Comparison of ENCODE assay signal across 7 cellular contexts in the genomic region with DNA sequence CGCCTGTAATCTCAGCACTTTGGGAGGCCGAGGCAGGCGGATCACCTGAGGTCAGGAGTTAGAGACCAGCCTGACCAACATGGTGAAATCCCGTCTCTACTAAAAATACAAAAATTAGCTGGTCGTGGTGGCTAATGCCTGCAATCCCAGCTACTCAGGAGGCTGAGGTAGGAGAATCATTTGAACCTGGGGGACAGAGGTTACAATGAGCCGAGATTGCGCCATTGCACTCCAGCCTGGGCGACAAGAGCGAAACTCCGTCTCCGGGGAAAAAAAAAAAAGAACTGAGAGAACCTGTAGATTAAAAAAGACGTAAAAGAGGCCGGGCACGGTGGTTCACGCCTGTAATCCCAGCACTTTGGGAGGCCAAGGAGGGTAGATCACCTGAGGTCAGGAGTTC. TPM values are rescaled to one million over a fixed set of nuclear protein-coding genes. Genes with fewer than 3 reads are reported as not detected.
DNase-seq lines count a peak whose midpoint lies in the region; ATAC-seq, FAIRE-seq and TF ChIP-seq lines count a peak whose summit lies in the region.
"Not testable (repeated sequence)": the region's sequence is repeated elsewhere in the genome, so short reads cannot be mapped to it uniquely, and the experiment has no call there.

No MANE protein-coding gene starts in this region.

- POLR2A ChIA-PET in activated B cell treated with CpG ODN at 0.5 μM for 24 hours (lab: Charles Lee): interaction anchor here (0.6 to 0.7 kb wide), 2 partner anchors 14 to 32 kb away, joined by 3 to 4 read pairs; no protein-coding TSS in a partner anchor
- POLR2A ChIA-PET in MCF 10A (lab: Yijun Ruan, JAX): interaction anchor here (0.8 to 1.9 kb wide), 4 partner anchors 11 to 22 kb away, joined by 3 to 8 read pairs (median 4); a partner anchor contains a TSS
- POLR2A ChIA-PET in HepG2 (lab: Yijun Ruan, JAX): not testable (repeated sequence)
- POLR2A ChIA-PET in naive thymus-derived CD4-positive, alpha-beta T cell (lab: Charles Lee): interaction anchor here (0.7 to 1.4 kb wide), 4 partner anchors 13 to 1180 kb away, joined by 3 to 5 read pairs (median 4); no protein-coding TSS in a partner anchor

- not testable (repeated sequence) for TF ChIP-seq RAD21 in HepG2 (CRISPR knock-in tag; IDR thresholded peaks at IDR 0.05)

- H3K27ac ChIP-seq in GM23338 (ENCODE audit: low read depth) (0 out of 2 replicates have a peak overlapping the region, but pooled peaks have one; percentile 1), neutrophil (peak overlapping the region; percentile 52)
- H3K27ac ChIP-seq in HepG2 (ENCODE audit: extremely low read length, insufficient read depth, low read length); naive thymus-derived CD4-positive, alpha-beta T cell (ENCODE audit: low read depth, low read length): not testable (repeated sequence)

- not testable (repeated sequence) for ATAC-seq in GM23338; activated B cell treated with CpG ODN at 0.5 μM for 24 hours (ENCODE audit: low read depth); HepG2; naive thymus-derived CD4-positive, alpha-beta T cell

- CTCF ChIA-PET in activated B cell treated with CpG ODN at 0.5 μM for 24 hours (lab: Charles Lee) (interaction anchor here (2.1 kb wide), 1 partner anchor 13 kb away, joined by 6 read pairs; no protein-coding TSS in a partner anchor), MCF 10A (lab: Yijun Ruan, JAX) (interaction anchor here (0.6 to 1.0 kb wide), 3 partner anchors 138 to 501 kb away, joined by 3 to 4 read pairs (median 3); no protein-coding TSS in a partner anchor)
- CTCF ChIA-PET in activated naive CD4-positive, alpha-beta T cell treated with anti-CD3 and anti-CD28 coated beads, Interleukin-2, amount 10 ng/mL, durations not matched to agents 7 days and 5 days (lab: Charles Lee); HepG2 (lab: Yijun Ruan, JAX; ENCODE audit: low intra/inter-chr PET ratio, low total read pairs): not testable (repeated sequence)
- CTCF ChIA-PET in naive thymus-derived CD4-positive, alpha-beta T cell (lab: Charles Lee): interaction anchor here (0.7 kb wide), 2 partner anchors 111 to 428 kb away, joined by 3 read pairs; no protein-coding TSS in a partner anchor

- H3K9me2 ChIP-seq in GM23338 (ENCODE audit: insufficient read depth): not testable (repeated sequence)

- H3K4me2 ChIP-seq in GM23338; HepG2 (ENCODE audit: low read depth, low read length): not testable (repeated sequence)

- 95% methylated on average over 15 of the region's 15 CpGs for WGBS in HepG2 (ENCODE audit: low lambda C conversion rate)

- not testable (repeated sequence) for H3K27me3 Mint-ChIP-seq in GM23338 (ENCODE audit: insufficient read depth, low read depth, poor library complexity); activated B cell treated with CpG ODN at 0.5 μM for 24 hours; activated naive CD4-positive, alpha-beta T cell treated with anti-CD3 and anti-CD28 coated beads, Interleukin-2, amount 10 ng/mL, durations not matched to agents 7 days and 5 days; MCF 10A (ENCODE audit: insufficient read depth, unreplicated experiment); naive thymus-derived CD4-positive, alpha-beta T cell

- not testable (repeated sequence) for TF ChIP-seq CTCF in GM23338 (conservative IDR thresholded peaks at IDR 0.05; ENCODE audit: low read depth in 2 of 2); activated B cell treated with CpG ODN at 0.5 μM for 24 hours (IDR thresholded peaks at IDR 0.05); MCF 10A (IDR thresholded peaks at IDR 0.05; ENCODE audit: unreplicated experiment); HepG2 (CRISPR knock-in tag; IDR thresholded peaks at IDR 0.05); neutrophil (IDR thresholded peaks at IDR 0.05)

- H3K36me3 ChIP-seq in GM23338 (ENCODE audit: insufficient read depth): not testable (repeated sequence)
- H3K36me3 ChIP-seq in HepG2 (replicated peaks in 1 of 2; ENCODE audit: control insufficient read depth in 1 of 2, insufficient read depth in 2 of 2, low read length in 2 of 2) (peaks cover 0 to 12% of the 10 kb centered on the region in 2 experiments; a peak in 3 of 5 replicates), neutrophil (peaks cover 17% of the 10 kb centered on the region)
- H3K36me3 ChIP-seq in naive thymus-derived CD4-positive, alpha-beta T cell (ENCODE audit: control insufficient read depth in 2 of 3, insufficient read depth in 3 of 3, low read length in 3 of 3): peaks cover 0 to 11% (median 0%) of the 10 kb centered on the region in 3 experiments

- H3K36me3 Mint-ChIP-seq in GM23338 (ENCODE audit: low read depth): not testable (repeated sequence)
- H3K36me3 Mint-ChIP-seq in activated B cell treated with CpG ODN at 0.5 μM for 24 hours (ENCODE audit: low read depth) (peaks cover 53% of the 10 kb centered on the region), MCF 10A (ENCODE audit: insufficient read depth, unreplicated experiment) (peaks cover 39% of the 10 kb centered on the region)
- peaks cover 21% of the 10 kb centered on the region for H3K36me3 Mint-ChIP-seq in activated naive CD4-positive, alpha-beta T cell treated with anti-CD3 and anti-CD28 coated beads, Interleukin-2, amount 10 ng/mL, durations not matched to agents 7 days and 5 days
- H3K36me3 Mint-ChIP-seq in naive thymus-derived CD4-positive, alpha-beta T cell: peaks cover 0 to 32% (median 17%) of the 10 kb centered on the region in 5 donors

- not testable (repeated sequence) for TF ChIP-seq EP300 in HepG2 (IDR thresholded peaks at IDR 0.05; ENCODE audit: low read depth in 2 of 2, low read length in 2 of 2); HepG2 (CRISPR knock-in tag; IDR thresholded peaks at IDR 0.05; ENCODE audit: borderline replicate concordance)

- H3K27ac Mint-ChIP-seq in GM23338 (peak overlapping the region; percentile 32; the same call in 1 of the 2 replicates), activated B cell treated with CpG ODN at 0.5 μM for 24 hours (peak overlapping the region; percentile 61), MCF 10A (ENCODE audit: low read depth, unreplicated experiment) (peak overlapping the region; percentile 31)
- H3K27ac Mint-ChIP-seq in activated naive CD4-positive, alpha-beta T cell treated with anti-CD3 and anti-CD28 coated beads, Interleukin-2, amount 10 ng/mL, durations not matched to agents 7 days and 5 days: peak overlapping the region; percentile 19
- H3K27ac Mint-ChIP-seq in naive thymus-derived CD4-positive, alpha-beta T cell: peak overlapping the region in 7 of 9 donors; percentile 16 to 86 (median 72)

- not testable (repeated sequence) for DNase-seq in GM23338 (ENCODE audit: low spot score); activated B cell treated with CpG ODN at 0.5 μM for 24 hours; activated naive CD4-positive, alpha-beta T cell treated with anti-CD3 and anti-CD28 coated beads, Interleukin-2, amount 10 ng/mL, durations not matched to agents 7 days and 5 days; MCF 10A (ENCODE audit: unreplicated experiment); HepG2 (ENCODE audit: low spot score); naive thymus-derived CD4-positive, alpha-beta T cell

- peaks cover 96% of the 10 kb centered on the region for H3K79me2 ChIP-seq in GM23338 (replicated peaks; ENCODE audit: insufficient read depth)
- peaks cover 73% of the 10 kb centered on the region for H3K79me2 ChIP-seq in HepG2 (ENCODE audit: insufficient read depth, low read length)

- not testable (repeated sequence) for H3K9me3 Mint-ChIP-seq in GM23338; activated B cell treated with CpG ODN at 0.5 μM for 24 hours; activated naive CD4-positive, alpha-beta T cell treated with anti-CD3 and anti-CD28 coated beads, Interleukin-2, amount 10 ng/mL, durations not matched to agents 7 days and 5 days; MCF 10A (ENCODE audit: unreplicated experiment); naive thymus-derived CD4-positive, alpha-beta T cell

- H3K4me1 ChIP-seq in GM23338 (ENCODE audit: insufficient read depth) (peaks cover 12% of the 10 kb centered on the region; the same call in 1 of the 2 replicates), HepG2 (ENCODE audit: insufficient read depth, low read length) (peaks cover 28% of the 10 kb centered on the region), neutrophil (ENCODE audit: control insufficient read depth in 1 of 2, insufficient read depth in 1 of 2, low read depth in 1 of 2, low read length in 1 of 2) (peaks cover 14 to 25% of the 10 kb centered on the region in 2 experiments)
- peaks cover 6 to 12% of the 10 kb centered on the region in 2 donors for H3K4me1 ChIP-seq in naive thymus-derived CD4-positive, alpha-beta T cell (ENCODE audit: control insufficient read depth in 2 of 2, insufficient read depth in 2 of 2, low read length in 2 of 2)

- BruUV-seq in MCF 10A (replicated peaks; lab: Mats Ljungman, UMichigan); HepG2 (replicated peaks; lab: Mats Ljungman, UMichigan): not testable (repeated sequence)

- not testable (repeated sequence) for H3K9ac ChIP-seq in HepG2 (ENCODE audit: insufficient read depth, low read depth, low read length)

- H3K4me3 ChIP-seq in GM23338; HepG2 (replicated peaks in 1 of 3; ENCODE audit: insufficient read depth in 1 of 3, low read depth in 2 of 3, low read length in 3 of 3); naive thymus-derived CD4-positive, alpha-beta T cell (ENCODE audit: low read length); neutrophil (ENCODE audit: low read depth in 1 of 2, low read length in 1 of 2): not testable (repeated sequence)

- intact Hi-C loops in activated B cell treated with CpG ODN at 0.5 μM for 24 hours (cut with micrococcal nuclease); MCF 10A (cut with micrococcal nuclease); HepG2 (cut with micrococcal nuclease; ENCODE audit: unreplicated experiment): not testable (repeated sequence)
- intact Hi-C loops in naive thymus-derived CD4-positive, alpha-beta T cell (cut with micrococcal nuclease): loop anchor here in 1 of 2 donors (5.0 kb wide), 1 partner anchor 36 kb away; no protein-coding TSS in a partner anchor

- FAIRE-seq in HepG2 (lab: Jason Lieb, UNC): not testable (repeated sequence)

- not testable (repeated sequence) for H2AFZ ChIP-seq in GM23338; HepG2 (ENCODE audit: low read length)

- TF ChIP-seq POLR2A in HepG2 (IDR thresholded peaks at IDR 0.05; ENCODE audit: insufficient read depth in 1 of 2, low read depth in 2 of 2, low read length in 2 of 2): not testable (repeated sequence)

- not testable (repeated sequence) for H3K9me3 ChIP-seq in HepG2 (ENCODE audit: low read length); naive thymus-derived CD4-positive, alpha-beta T cell (ENCODE audit: control insufficient read depth in 2 of 3, low read length in 3 of 3); neutrophil

- H3K4me1 Mint-ChIP-seq in GM23338: peaks cover 10% of the 10 kb centered on the region; the same call in 2 of the 3 replicates
- H3K4me1 Mint-ChIP-seq in activated B cell treated with CpG ODN at 0.5 μM for 24 hours: peaks cover 75% of the 10 kb centered on the region
- H3K4me1 Mint-ChIP-seq in activated naive CD4-positive, alpha-beta T cell treated with anti-CD3 and anti-CD28 coated beads, Interleukin-2, amount 10 ng/mL, durations not matched to agents 7 days and 5 days: peaks cover 25% of the 10 kb centered on the region
- peaks cover 10% of the 10 kb centered on the region for H3K4me1 Mint-ChIP-seq in MCF 10A (ENCODE audit: insufficient read depth, unreplicated experiment)
- peaks cover 41 to 77% (median 70%) of the 10 kb centered on the region in 7 donors for H3K4me1 Mint-ChIP-seq in naive thymus-derived CD4-positive, alpha-beta T cell

- H3K4me3 Mint-ChIP-seq in GM23338; activated B cell treated with CpG ODN at 0.5 μM for 24 hours; activated naive CD4-positive, alpha-beta T cell treated with anti-CD3 and anti-CD28 coated beads, Interleukin-2, amount 10 ng/mL, durations not matched to agents 7 days and 5 days; MCF 10A (ENCODE audit: unreplicated experiment): not testable (repeated sequence)
- peak overlapping the region in 2 of 10 donors; percentile 54 to 56 for H3K4me3 Mint-ChIP-seq in naive thymus-derived CD4-positive, alpha-beta T cell

- not testable (repeated sequence) for H3F3A ChIP-seq in GM23338 (replicated peaks; ENCODE audit: low read depth)

- in situ Hi-C loops in HepG2 (cut with HindIII; ENCODE audit: extremely low pct_ligation_motif_present, low pct_unique_long_range_greater_than_20kb): not testable (repeated sequence)

- not testable (repeated sequence) for H3K27me3 ChIP-seq in GM23338 (ENCODE audit: insufficient read depth); HepG2 (ENCODE audit: control insufficient read depth in 1 of 2, insufficient read depth in 2 of 2, low read length in 2 of 2); naive thymus-derived CD4-positive, alpha-beta T cell (ENCODE audit: control insufficient read depth in 2 of 2, insufficient read depth in 2 of 2, low read length in 2 of 2); neutrophil

- H4K20me1 ChIP-seq in GM23338 (replicated peaks; ENCODE audit: insufficient read depth) (peaks cover 25% of the 10 kb centered on the region), HepG2 (ENCODE audit: insufficient read depth, low read length) (peaks cover 22% of the 10 kb centered on the region; the same call in 1 of the 2 replicates)

RNA-seq across cellular contexts. Expression of a gene that starts 21.6 kb away (rescaled TPM):
- 37.2 and 40.9 TPM in 2 replicates for total RNA-seq in GM23338 (2014; rRNA removed; shearing (Covaris generic))
- polyA plus RNA-seq in GM23338 (2016; fragmentation: Nextera tagmentation; extraction: Ambion mirVana) (89.5 and 95.6 TPM in 2 replicates), HepG2 (2011; rRNA removed) (26.4 and 27.7 TPM in 2 replicates)
- total RNA-seq in activated B cell treated with CpG ODN at 0.5 μM for 24 hours (136 and 137 TPM in 2 replicates), MCF 10A (2022) (131 and 154 TPM in 2 replicates), HepG2 (2016; rRNA removed; fragmentation: Illumina TruSeq; extraction: Trizol) (10.4 and 16.9 TPM in 2 replicates)
- 3.7 and 4.4 TPM in 2 replicates for total RNA-seq in HepG2 (2016; cell fraction: cytosol; rRNA removed; fragmentation: Illumina TruSeq; extraction: Trizol; ENCODE audit: low read depth)
- total RNA-seq in HepG2 (2016; cell fraction: insoluble cytoplasmic fraction; rRNA removed; fragmentation: Illumina TruSeq; extraction: Trizol): 10.6 and 15.8 TPM in 2 replicates
- 17.2 and 17.7 TPM in 2 replicates for total RNA-seq in HepG2 (2016; cell fraction: membrane; rRNA removed; fragmentation: Illumina TruSeq; extraction: Trizol)
- total RNA-seq in HepG2 (2016; cell fraction: nucleus; rRNA removed; fragmentation: Illumina TruSeq; extraction: Trizol): 13.0 and 13.9 TPM in 2 replicates
- polyA plus RNA-seq in HepG2 (2011; cell fraction: cytosol; rRNA removed): 16.3 and 16.7 TPM in 2 replicates
- polyA plus RNA-seq in HepG2 (2011; cell fraction: nucleus; rRNA removed): 25.0 and 25.9 TPM in 2 replicates
- 29.4 and 35.1 TPM in 2 replicates for polyA plus RNA-seq in HepG2 (2012)
- polyA plus RNA-seq in HepG2 (2016; cell fraction: cytosol; fragmentation: Illumina TruSeq; extraction: Trizol; ENCODE audit: low read depth): 2.7 and 3.1 TPM in 2 replicates
- 21.4 and 26.0 TPM in 2 replicates for polyA plus RNA-seq in HepG2 (2016; cell fraction: insoluble cytoplasmic fraction; fragmentation: Illumina TruSeq; extraction: Trizol; ENCODE audit: low read depth)
- 12.8 and 13.7 TPM in 2 replicates for polyA plus RNA-seq in HepG2 (2016; cell fraction: membrane; fragmentation: Illumina TruSeq; extraction: Trizol; ENCODE audit: low read depth)
- 23.0 and 25.5 TPM in 2 replicates for polyA plus RNA-seq in HepG2 (2016; cell fraction: nucleus; fragmentation: Illumina TruSeq; extraction: Trizol; ENCODE audit: insufficient read depth, low read depth)
- polyA minus RNA-seq in HepG2 (2011; rRNA and poly(A)+ RNA removed; ENCODE audit: low replicate concordance): 45.6 and 56.9 TPM in 2 replicates
- 22.2 and 26.7 TPM in 2 replicates for polyA minus RNA-seq in HepG2 (2011; cell fraction: cytosol; rRNA and poly(A)+ RNA removed)
- polyA minus RNA-seq in HepG2 (2011; cell fraction: nucleus; rRNA and poly(A)+ RNA removed): 22.0 and 23.7 TPM in 2 replicates
- total RNA-seq in naive thymus-derived CD4-positive, alpha-beta T cell: 100 to 1,000 TPM; 136 to 177 (median 145) TPM
- 10 to 100 TPM; 78.4 to 85.0 TPM for polyA plus RNA-seq in naive thymus-derived CD4-positive, alpha-beta T cell

Comparison
In these comparisons a context has a peak if more than half of its experiments do, and no peak if none do; other contexts are left out.
1. H3K27ac Mint-ChIP-seq: peak in every context shown above with its lines; median percentile 72 in naive thymus-derived CD4-positive, alpha-beta T cell; 61 in activated B cell treated with CpG ODN at 0.5 μM for 24 hours; 32 in GM23338; 31 in MCF 10A; 19 in activated naive CD4-positive, alpha-beta T cell treated with anti-CD3 and anti-CD28 coated beads, Interleukin-2, amount 10 ng/mL, durations not matched to agents 7 days and 5 days.